ENCODE assay signal across 8 cellular contexts in the genomic region with DNA sequence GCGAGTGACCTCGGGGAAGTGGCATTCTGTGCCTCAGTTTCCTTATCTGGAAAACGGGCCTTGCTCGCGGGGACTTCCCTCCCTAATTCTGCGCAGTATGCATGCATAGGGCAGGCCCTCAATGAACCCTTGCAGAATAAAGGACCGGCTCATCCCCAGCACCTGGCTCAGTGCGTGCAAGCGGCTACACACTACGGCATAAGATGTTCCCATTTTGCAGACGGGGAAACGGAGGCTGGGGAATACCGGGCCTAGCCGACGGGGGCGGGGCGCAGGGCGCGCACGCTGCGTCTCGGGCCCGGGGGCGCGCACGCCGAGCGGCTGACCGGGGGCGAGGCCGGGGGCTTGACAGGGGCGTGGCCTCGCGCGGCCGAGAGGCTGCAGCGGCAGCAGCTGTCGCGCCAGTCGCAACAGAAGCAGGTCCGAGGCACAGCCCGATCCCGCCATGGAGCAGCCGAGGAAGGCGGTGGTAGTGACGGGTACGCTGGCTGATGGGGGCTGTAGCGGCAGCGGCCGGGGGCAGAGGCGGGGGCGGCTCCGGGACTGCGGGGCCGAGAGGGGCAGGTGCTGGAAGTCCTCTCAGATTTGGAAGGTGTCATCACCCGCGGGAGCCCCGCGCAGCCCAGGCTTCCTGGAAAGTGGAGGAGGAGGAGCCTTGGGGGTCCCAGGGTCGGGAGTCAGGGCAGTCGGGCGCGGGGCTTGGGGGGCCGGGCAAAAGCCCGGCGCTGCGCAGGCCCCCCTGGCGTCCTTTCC. TPM values are rescaled to one million over a fixed set of nuclear protein-coding genes. Genes with fewer than 3 reads are reported as not detected.
A peak's percentile ranks its signal among the peaks of the same experiment; 100 is the strongest.
DNase-seq lines count a peak whose midpoint lies in the region; ATAC-seq and TF ChIP-seq lines count a peak whose summit lies in the region.

Gene PGPEP1 (plus strand): TSS at position 362 of the 753 bp plus-strand sequence. CDS start 84 bp downstream, at position 446.

- peaks cover 5% of the 10 kb centered on the region for H3K27me3 ChIP-seq in neutrophil

- peaks cover 12% of the 10 kb centered on the region for H3K36me3 ChIP-seq in neutrophil

- peak; percentile 59 for ATAC-seq in GM18498 (IDR thresholded peaks at IDR 0.05; ENCODE audit: unreplicated experiment)
- ATAC-seq in HG03354 (IDR thresholded peaks at IDR 0.05; ENCODE audit: poor library complexity, severe bottlenecking, unreplicated experiment) = peak; percentile 62
- ATAC-seq in GM19452 (IDR thresholded peaks at IDR 0.05; ENCODE audit: unreplicated experiment) = no peak

- peak; percentile 52 for DNase-seq in SK-MEL-5 (ENCODE audit: low read depth, low spot score)
- peak; percentile 70 for DNase-seq in activated naive CD4-positive, alpha-beta T cell treated with Interleukin-2 at 50 U/mL for 16 hours
- DNase-seq in globus pallidus (ENCODE audit: low spot score) = peak; percentile 63

- H3K27ac ChIP-seq in neutrophil = peak within 1 kb of the TSS; percentile 75
- peak within 1 kb of the TSS; percentile 51 for H3K27ac ChIP-seq in temporal lobe (ENCODE audit: low read depth, low read length)

- H3K4me1 ChIP-seq in neutrophil (ENCODE audit: control insufficient read depth in 1 of 2, insufficient read depth in 1 of 2, low read depth in 1 of 2, low read length in 1 of 2) = peaks cover 18 to 25% of the 10 kb centered on the region in 2 experiments

- in situ Hi-C loops in SK-MEL-5 (cut with HindIII; ENCODE audit: low pct_unique_long_range_greater_than_20kb, low sequenced_read_pairs) = no loop called here

- H3K4me3 ChIP-seq in neutrophil (ENCODE audit: low read depth in 1 of 2, low read length in 1 of 2) = peak within 1 kb of the TSS; percentile 80 to 82

- no peak for TF ChIP-seq CTCF in neutrophil (IDR thresholded peaks at IDR 0.05)

- H3K9me3 ChIP-seq in neutrophil = no peaks in the 10 kb centered on the region

RNA-seq across cellular contexts. Expression of gene PGPEP1, which starts in this region (rescaled TPM):
- total RNA-seq in SK-MEL-5 (2014; rRNA removed; shearing (Covaris generic)) = 8.1 and 10.5 TPM in 2 replicates
- polyA plus RNA-seq in SK-MEL-5 (2015; cell fraction: cytosol; rRNA removed) = 8.1 and 16.6 TPM in 2 replicates
- 18.1 and 24.7 TPM in 2 replicates for polyA plus RNA-seq in SK-MEL-5 (2015; cell fraction: nucleus; rRNA removed)
- total RNA-seq in temporal lobe = 15.5 TPM
